Comparison of ENCODE assay signal across 9 cellular contexts in genomic region chr17:82105417-82105881, GRCh38. TPM values are rescaled to one million over a fixed set of nuclear protein-coding genes. Genes with fewer than 3 reads are reported as not detected.
DNase-seq lines count a peak whose midpoint lies in the region; ATAC-seq and TF ChIP-seq lines count a peak whose summit lies in the region.
"Had no signal": no experiment of that assay in that cellular context is flagged by ENCODE, and none has a peak within 500 bp of the region (broad histone marks: within the 10 kb centered on the region; RNA-seq: fewer than 3 reads in every experiment).

No MANE protein-coding gene starts in this region.

- H3K27ac ChIP-seq in cardiac muscle cell, result peak overlapping the region; percentile 88
- H3K27ac ChIP-seq in upper lobe of left lung, result peak overlapping the region; percentile 85 to 92 (median 88)

- H3K36me3 Mint-ChIP-seq in activated naive CD4-positive, alpha-beta T cell treated with anti-CD3 and anti-CD28 coated beads, Interleukin-2, amount 50 U/mL, for 72 hours, result peaks cover 0 to 9% of the 10 kb centered on the region in 2 donors
- H3K36me3 Mint-ChIP-seq in memory B cell, result no peaks in the 10 kb centered on the region

- peak overlapping the region; percentile 92 for H3K4me3 Mint-ChIP-seq in memory B cell

- no peaks in the 10 kb centered on the region for H3K27me3 Mint-ChIP-seq in memory B cell

- ATAC-seq in activated naive CD4-positive, alpha-beta T cell treated with anti-CD3 and anti-CD28 coated beads, Interleukin-2, amount 50 U/mL, for 72 hours, result no peak
- no peak for ATAC-seq in memory B cell (ENCODE audit: low read depth)
- ATAC-seq in upper lobe of left lung (ENCODE audit: low FRiP score in 2 of 2), result no peak
- ATAC-seq in HG02610 (IDR thresholded peaks at IDR 0.05; ENCODE audit: unreplicated experiment), result no peak

- H3K27me3 ChIP-seq in cardiac muscle cell (no peaks in the 10 kb centered on the region), upper lobe of left lung (no peaks in the 10 kb centered on the region)

- no peak overlapping the region for H3K4me3 ChIP-seq in cardiac muscle cell
- H3K4me3 ChIP-seq in upper lobe of left lung, result peak overlapping the region in 3 of 4 donors; percentile 12 to 41 (median 35)
- H3K4me3 ChIP-seq in foreskin fibroblast (ENCODE audit: low read depth in 1 of 2, low read length in 2 of 2), result no peak overlapping the region

- intact Hi-C loops in cardiac septum (cut with DNase I), result no loop called here

- H3K9me3 ChIP-seq in cardiac muscle cell (ENCODE audit: low read depth), result no peaks in the 10 kb centered on the region
- H3K9me3 ChIP-seq in upper lobe of left lung, result no peaks in the 10 kb centered on the region

- no peaks in the 10 kb centered on the region for H3K9me3 Mint-ChIP-seq in activated naive CD4-positive, alpha-beta T cell treated with anti-CD3 and anti-CD28 coated beads, Interleukin-2, amount 50 U/mL, for 72 hours
- no peaks in the 10 kb centered on the region for H3K9me3 Mint-ChIP-seq in memory B cell

- DNase-seq in cardiac muscle cell (ENCODE audit: low read depth in 1 of 2, low spot score in 1 of 2) (no peak), cardiac septum (ENCODE audit: low spot score) (no peak), memory B cell (ENCODE audit: low spot score in 2 of 2) (no peak), upper lobe of left lung (peak in 1 of 2 donors; percentile 76), NCI-H1417 treated with DMSO at 0.1 percent for 48 hours (lab: John Stamatoyannopoulos, UW) (no peak), foreskin fibroblast (no peak)
- DNase-seq in activated naive CD4-positive, alpha-beta T cell treated with anti-CD3 and anti-CD28 coated beads, Interleukin-2, amount 50 U/mL, for 72 hours (ENCODE audit: low spot score in 2 of 2), result no peak
- DNase-seq: hippocampal formation had no signal

- WGBS in upper lobe of left lung, 2 donors, result 86 to 98% methylated on average over 8 to 12 of the region's 13 CpGs

- peak overlapping the region; percentile 91 to 95 for H3K27ac Mint-ChIP-seq in activated naive CD4-positive, alpha-beta T cell treated with anti-CD3 and anti-CD28 coated beads, Interleukin-2, amount 50 U/mL, for 72 hours
- H3K27ac Mint-ChIP-seq in memory B cell, result peak overlapping the region; percentile 90

- TF ChIP-seq CTCF in cardiac muscle cell (IDR thresholded peaks at IDR 0.05; ENCODE audit: low read depth, low read length) (no peak), upper lobe of left lung (IDR thresholded peaks at IDR 0.05) (no peak), foreskin fibroblast (IDR thresholded peaks at IDR 0.05; ENCODE audit: low read depth, low read length) (no peak)

- H3K36me3 ChIP-seq in cardiac muscle cell, result no peaks in the 10 kb centered on the region
- no peaks in the 10 kb centered on the region for H3K36me3 ChIP-seq in upper lobe of left lung

- H3K4me1 ChIP-seq in cardiac muscle cell (ENCODE audit: low read depth), result peaks cover 31% of the 10 kb centered on the region
- peaks cover 42 to 80% (median 60%) of the 10 kb centered on the region in 4 donors for H3K4me1 ChIP-seq in upper lobe of left lung

- H3K4me1 Mint-ChIP-seq in memory B cell, result peaks cover 11% of the 10 kb centered on the region

- no peak for TF ChIP-seq EP300 in upper lobe of left lung (IDR thresholded peaks at IDR 0.05)

- no peak for TF ChIP-seq POLR2A in upper lobe of left lung (IDR thresholded peaks at IDR 0.05)

RNA-seq across cellular contexts. Expression of gene FASN, which starts 7.4 kb away (rescaled TPM):
- total RNA-seq in cardiac muscle cell, result 276 and 279 TPM in 2 replicates
- 61.8 and 85.9 TPM in 2 replicates for polyA plus RNA-seq in cardiac muscle cell
- 22.9 TPM for total RNA-seq in cardiac septum
- total RNA-seq in activated naive CD4-positive, alpha-beta T cell treated with anti-CD3 and anti-CD28 coated beads, Interleukin-2, amount 50 U/mL, for 72 hours, result 100 to 1,000 TPM in 1 of 2 donors, 10 to 100 TPM in 1; 82.6 to 171 TPM
- total RNA-seq in upper lobe of left lung, result 100 to 1,000 TPM; 191 to 805 (median 577) TPM

RNA-seq across cellular contexts. Expression of gene DUS1L, which starts 39.8 kb away (rescaled TPM):
- total RNA-seq in cardiac muscle cell, result 109 and 184 TPM in 2 replicates
- polyA plus RNA-seq in cardiac muscle cell, result 183 and 196 TPM in 2 replicates
- 47.6 TPM for total RNA-seq in cardiac septum
- 100 to 1,000 TPM in 1 of 2 donors, 10 to 100 TPM in 1; 86.2 to 103 TPM for total RNA-seq in activated naive CD4-positive, alpha-beta T cell treated with anti-CD3 and anti-CD28 coated beads, Interleukin-2, amount 50 U/mL, for 72 hours
- total RNA-seq in upper lobe of left lung, result 100 to 1,000 TPM in 3 of 6 donors, 10 to 100 TPM in 3; 53.5 to 183 (median 106) TPM

RNA-seq across cellular contexts. Expression of gene GPS1, which starts 53.8 kb away (rescaled TPM):
- total RNA-seq in cardiac muscle cell, result 231 and 235 TPM in 2 replicates
- 223 and 257 TPM in 2 replicates for polyA plus RNA-seq in cardiac muscle cell
- 67.4 TPM for total RNA-seq in cardiac septum
- 10 to 100 TPM; 60.3 to 77.1 TPM for total RNA-seq in activated naive CD4-positive, alpha-beta T cell treated with anti-CD3 and anti-CD28 coated beads, Interleukin-2, amount 50 U/mL, for 72 hours
- 100 to 1,000 TPM in 4 of 6 donors, 10 to 100 TPM in 2; 55.2 to 147 (median 108) TPM for total RNA-seq in upper lobe of left lung

RNA-seq across cellular contexts. Expression of gene RFNG, which starts 53.8 kb away (rescaled TPM):
- total RNA-seq in cardiac muscle cell, result 94.6 and 104 TPM in 2 replicates
- 91.0 and 98.3 TPM in 2 replicates for polyA plus RNA-seq in cardiac muscle cell
- total RNA-seq in cardiac septum, result 21.0 TPM
- 10 to 100 TPM; 21.5 to 24.2 TPM for total RNA-seq in activated naive CD4-positive, alpha-beta T cell treated with anti-CD3 and anti-CD28 coated beads, Interleukin-2, amount 50 U/mL, for 72 hours
- 100 to 1,000 TPM in 1 of 6 donors, 10 to 100 TPM in 5; 25.0 to 101 (median 37.5) TPM for total RNA-seq in upper lobe of left lung

Comparison
In these comparisons a context has a peak if more than half of its experiments do, and no peak if none do; other contexts are left out.
1. H3K4me3 ChIP-seq: peak in upper lobe of left lung (3 of 4); none in cardiac muscle cell (single experiment) and foreskin fibroblast (0 of 2).